Comparison of ENCODE assay signal across 27 cellular contexts in the genomic region with DNA sequence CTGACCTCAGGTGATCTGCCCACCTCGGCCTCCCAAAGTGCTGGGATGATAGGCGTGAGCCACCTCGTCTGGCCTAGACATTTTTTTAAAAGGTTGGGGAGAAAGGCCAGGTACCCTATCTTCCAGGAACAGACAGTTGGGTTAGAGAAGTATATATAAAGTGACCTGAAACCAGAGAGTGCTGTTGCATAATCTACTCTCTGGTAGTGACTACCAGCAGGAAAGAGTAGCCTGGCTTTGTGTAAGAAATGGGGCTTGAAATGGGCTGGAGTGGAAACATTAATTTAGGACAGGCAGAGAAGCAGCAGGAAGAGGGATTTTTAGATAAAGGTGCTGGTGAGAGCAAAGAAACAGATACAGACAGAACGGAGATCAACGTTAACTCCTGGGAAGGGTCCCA.
DNase-seq lines count a peak whose midpoint lies in the region; ATAC-seq and TF ChIP-seq lines count a peak whose summit lies in the region.
"Had no signal": no experiment of that assay in that cellular context is flagged by ENCODE, and none has a peak within 500 bp of the region (broad histone marks: within the 10 kb centered on the region; RNA-seq: fewer than 3 reads in every experiment).

No MANE protein-coding gene starts in this region.

- POLR2A ChIA-PET in T-cell (lab: Charles Lee) = no interaction called here

- TF ChIP-seq CTCF in KMS-11 (conservative IDR thresholded peaks at IDR 0.05; ENCODE audit: low read depth, low read length) = no peak
- no peak for TF ChIP-seq CTCF in left lung (IDR thresholded peaks at IDR 0.05)
- no peak for TF ChIP-seq CTCF in smooth muscle cell (IDR thresholded peaks at IDR 0.05; ENCODE audit: borderline replicate concordance, insufficient read depth, poor library complexity, severe bottlenecking)

- H3K9me3 ChIP-seq in left lung (no peaks in the 10 kb centered on the region), smooth muscle cell (replicated peaks; ENCODE audit: low read depth) (no peaks in the 10 kb centered on the region)
- H3K9me3 ChIP-seq: adrenal gland, breast epithelium, right atrium auricular region, SK-N-SH had no signal

- H3K36me3 ChIP-seq in KMS-11 (ENCODE audit: insufficient read depth) (no peaks in the 10 kb centered on the region), left lung (no peaks in the 10 kb centered on the region), smooth muscle cell (ENCODE audit: low read depth) (no peaks in the 10 kb centered on the region)
- H3K36me3 ChIP-seq: adrenal gland, breast epithelium, right atrium auricular region had no signal

- H3K27ac ChIP-seq in KMS-11 (peak overlapping the region; percentile 81), left lung (no peak overlapping the region), smooth muscle cell (ENCODE audit: low read depth) (no peak overlapping the region)
- H3K27ac ChIP-seq: adrenal gland, right atrium auricular region had no signal

- no peaks in the 10 kb centered on the region for H3K4me1 Mint-ChIP-seq in T-cell
- H3K4me1 Mint-ChIP-seq: CD8-positive, alpha-beta memory T cell had no signal

- H3K27ac Mint-ChIP-seq in T-cell = no peak overlapping the region
- H3K27ac Mint-ChIP-seq: activated CD8-positive, alpha-beta T cell treated with anti-CD3 and anti-CD28 coated beads, Interleukin-2, amount 10 ng/mL, durations not matched to agents 7 days and 5 days; CD8-positive, alpha-beta memory T cell had no signal

- no peaks in the 10 kb centered on the region for H3K9me3 Mint-ChIP-seq in T-cell
- H3K9me3 Mint-ChIP-seq: CD8-positive, alpha-beta memory T cell had no signal

- DNase-seq in NOMO-1 treated with DMSO at 0.1 percent for 48 hours (lab: John Stamatoyannopoulos, UW; ENCODE audit: unreplicated experiment) (peak; percentile 64), left lung (no peak), smooth muscle cell (lab: John Stamatoyannopoulos, UW; ENCODE audit: unreplicated experiment) (no peak), T-cell (no peak)
- DNase-seq in activated CD4-positive, alpha-beta T cell treated with anti-CD3 and anti-CD28 coated beads, Interleukin-2, amount 50 U/mL, for 1 hour = no peak
- DNase-seq: activated CD8-positive, alpha-beta T cell treated with anti-CD3 and anti-CD28 coated beads, Interleukin-2, amount 10 ng/mL, durations not matched to agents 7 days and 5 days; activated gamma-delta T cell treated with Interleukin-2 at 50 U/mL for 16 hours; adrenal gland; CD8-positive, alpha-beta memory T cell; cortex of kidney; DMS153; HCEC 1CT; KBM-7; kidney; NCI-H1048; NCI-H187 treated with DMSO at 0.1 percent for 48 hours; NCI-H446; NK-92 treated with Interleukin-12 subunit alpha and Interleukin-12 subunit beta, amount 100 ng/mL, for 24 hours; RPMI8226; SK-N-SH; T1000 had no signal

- H3K27me3 ChIP-seq in KMS-11 (ENCODE audit: insufficient read depth, low read depth) = no peaks in the 10 kb centered on the region
- H3K27me3 ChIP-seq in left lung = no peaks in the 10 kb centered on the region
- H3K27me3 ChIP-seq in smooth muscle cell (ENCODE audit: low read depth) = no peaks in the 10 kb centered on the region
- H3K27me3 ChIP-seq: adrenal gland, breast epithelium, right atrium auricular region had no signal

- ATAC-seq in left lung (peak; percentile 28), GM21529 (IDR thresholded peaks at IDR 0.05; ENCODE audit: unreplicated experiment) (no peak), T-cell (replicated peaks in 1 of 4) (no peak)
- ATAC-seq: activated CD4-positive, CD25-positive, alpha-beta regulatory T cell treated with anti-CD3 and anti-CD28 coated beads, Interleukin-2, amount 50 U/mL, for 24 hours; activated CD8-positive, alpha-beta T cell treated with anti-CD3 and anti-CD28 coated beads, Interleukin-2, amount 10 ng/mL, durations not matched to agents 7 days and 5 days had no signal

- CTCF ChIA-PET in T-cell (lab: Charles Lee) = no interaction called here

- intact Hi-C loops in left lung (cut with DNase I) = no loop called here

- peak overlapping the region; percentile 80 for H3K4me2 ChIP-seq in KMS-11
- peak overlapping the region; percentile 3 for H3K4me2 ChIP-seq in smooth muscle cell
- H3K4me2 ChIP-seq: SK-N-SH had no signal

- peak overlapping the region; percentile 0; the same call in 1 of the 2 replicates for H3K9ac ChIP-seq in KMS-11
- H3K9ac ChIP-seq in smooth muscle cell (ENCODE audit: low read depth) = no peak overlapping the region
- H3K9ac ChIP-seq: SK-N-SH had no signal

- WGBS in smooth muscle cell (ENCODE audit: low lambda C conversion rate) = 66% methylated on average over 5 of the region's 5 CpGs

- no peaks in the 10 kb centered on the region for H3K36me3 Mint-ChIP-seq in T-cell

- H3K4me3 Mint-ChIP-seq in T-cell = no peak overlapping the region
- H3K4me3 Mint-ChIP-seq: activated CD8-positive, alpha-beta T cell treated with anti-CD3 and anti-CD28 coated beads, Interleukin-2, amount 10 ng/mL, durations not matched to agents 7 days and 5 days; CD8-positive, alpha-beta memory T cell had no signal

- H3K27me3 Mint-ChIP-seq in T-cell = no peaks in the 10 kb centered on the region
- H3K27me3 Mint-ChIP-seq: CD8-positive, alpha-beta memory T cell had no signal

- H3F3A ChIP-seq in smooth muscle cell (ENCODE audit: low read depth) = no peaks in the 10 kb centered on the region

- H3K4me3 ChIP-seq in KMS-11 (IDR thresholded peaks at IDR 0.05; ENCODE audit: insufficient read depth, low read depth, low read length) (no peak overlapping the region), left lung (no peak overlapping the region), smooth muscle cell (no peak overlapping the region)
- H3K4me3 ChIP-seq: adrenal gland, breast epithelium, lung, right atrium auricular region had no signal

- no peaks in the 10 kb centered on the region for H3K79me2 ChIP-seq in KMS-11 (ENCODE audit: insufficient read depth, low read depth)
- no peaks in the 10 kb centered on the region for H3K79me2 ChIP-seq in smooth muscle cell (ENCODE audit: low read depth)

- H3K4me1 ChIP-seq in KMS-11 (ENCODE audit: low read depth, poor library complexity, severe bottlenecking) (peaks cover 86% of the 10 kb centered on the region), left lung (peaks cover 0 to 19% of the 10 kb centered on the region in 2 donors), smooth muscle cell (ENCODE audit: low read depth) (peaks cover 21% of the 10 kb centered on the region)
- H3K4me1 ChIP-seq: breast epithelium had no signal

- H2AFZ ChIP-seq in KMS-11 (ENCODE audit: low read depth) = peak overlapping the region; percentile 14; the same call in 1 of the 2 replicates
- no peak overlapping the region for H2AFZ ChIP-seq in smooth muscle cell (ENCODE audit: low read depth)

- H4K20me1 ChIP-seq in KMS-11 (ENCODE audit: insufficient read depth) (no peaks in the 10 kb centered on the region), smooth muscle cell (ENCODE audit: low read depth) (no peaks in the 10 kb centered on the region)
